In genomic region chr11:72409458-72409857, GRCh38 we compare ENCODE assay signal across 17 cellular contexts. TPM values are rescaled to one million over a fixed set of nuclear protein-coding genes. Genes with fewer than 3 reads are reported as not detected.
DNase-seq lines count a peak whose midpoint lies in the region; ATAC-seq, FAIRE-seq and TF ChIP-seq lines count a peak whose summit lies in the region.
"Had no signal": no experiment of that assay in that cellular context is flagged by ENCODE, and none has a peak within 500 bp of the region (broad histone marks: within the 10 kb centered on the region; RNA-seq: fewer than 3 reads in every experiment).

No MANE protein-coding gene starts in this region.

- TF ChIP-seq CTCF in right atrium auricular region (IDR thresholded peaks at IDR 0.05) (no peak), heart left ventricle (IDR thresholded peaks at IDR 0.05) (no peak)

- ATAC-seq in heart left ventricle (no peak), HG02884 (IDR thresholded peaks at IDR 0.05; ENCODE audit: unreplicated experiment) (no peak)
- ATAC-seq: GM12878 had no signal

- H4K91ac ChIP-seq in trophoblast cell (ENCODE audit: low read depth, low read length) = peak overlapping the region; percentile 71

- H4K12ac ChIP-seq in trophoblast cell (ENCODE audit: low read depth, low read length) = no peak overlapping the region

- H3K4me3 ChIP-seq in right atrium auricular region = no peak overlapping the region
- H3K4me3 ChIP-seq in heart left ventricle = no peak overlapping the region
- H3K4me3 ChIP-seq in trophoblast cell (ENCODE audit: low read depth, low read length) = no peak overlapping the region
- H3K4me3 ChIP-seq: GM12878, GM23248, HAP-1 had no signal

- H3K4me1 ChIP-seq in right atrium auricular region (peaks cover 0 to 13% of the 10 kb centered on the region in 2 donors), heart left ventricle (peaks cover 0 to 37% (median 10%) of the 10 kb centered on the region in 12 donors), trophoblast cell (ENCODE audit: control insufficient read depth in 1 of 2, insufficient read depth in 2 of 2, low read length in 2 of 2) (peaks cover 10 to 24% of the 10 kb centered on the region in 2 experiments)
- H3K4me1 ChIP-seq: HAP-1 had no signal

- H2AK5ac ChIP-seq in trophoblast cell (ENCODE audit: low read length) = no peak overlapping the region

- H3K79me2 ChIP-seq in trophoblast cell (ENCODE audit: control insufficient read depth, insufficient read depth, low read length, poor library complexity) = peaks cover 3% of the 10 kb centered on the region

- no peaks in the 10 kb centered on the region for H3K9me3 ChIP-seq in right atrium auricular region
- H3K9me3 ChIP-seq in heart left ventricle = no peaks in the 10 kb centered on the region
- no peaks in the 10 kb centered on the region for H3K9me3 ChIP-seq in trophoblast cell (ENCODE audit: insufficient read depth, low read depth, low read length)
- H3K9me3 ChIP-seq: HAP-1 had no signal

- no peak overlapping the region for H2AFZ ChIP-seq in trophoblast cell (ENCODE audit: insufficient read depth, low read length, poor library complexity)
- H2AFZ ChIP-seq: GM23248 had no signal

- H3K27me3 ChIP-seq in right atrium auricular region (no peaks in the 10 kb centered on the region), heart left ventricle (no peaks in the 10 kb centered on the region), trophoblast cell (ENCODE audit: insufficient read depth, low read length) (no peaks in the 10 kb centered on the region)

- FAIRE-seq in H54 (lab: Jason Lieb, UNC) = no peak
- FAIRE-seq: GM12878, GM18507, HTR-8/SVneo had no signal

- H3K23ac ChIP-seq in trophoblast cell (ENCODE audit: low read length) = no peak overlapping the region

- TF ChIP-seq POLR2A in heart left ventricle (IDR thresholded peaks at IDR 0.05) (no peak), H54 (IDR thresholded peaks at IDR 0.05; ENCODE audit: low read depth, low read length) (no peak)

- no peak overlapping the region for H3K18ac ChIP-seq in trophoblast cell (ENCODE audit: low read length)

- no peak overlapping the region for H3K14ac ChIP-seq in trophoblast cell (ENCODE audit: low read length)

- no peak overlapping the region for H2BK5ac ChIP-seq in trophoblast cell (ENCODE audit: low read depth, low read length, poor library complexity)

- peak overlapping the region; percentile 18 for H2BK120ac ChIP-seq in trophoblast cell (ENCODE audit: insufficient read depth, low read length, poor library complexity)

- H3K36me3 ChIP-seq in right atrium auricular region (no peaks in the 10 kb centered on the region), heart left ventricle (no peaks in the 10 kb centered on the region), trophoblast cell (ENCODE audit: control insufficient read depth in 1 of 2, insufficient read depth in 2 of 2, low read length in 2 of 2) (no peaks in the 10 kb centered on the region)
- H3K36me3 ChIP-seq: HAP-1 had no signal

- H3K79me1 ChIP-seq in trophoblast cell (ENCODE audit: low read length) = peaks cover 17% of the 10 kb centered on the region

- peak; percentile 16 for DNase-seq in right atrium auricular region (ENCODE audit: low spot score)
- no peak for DNase-seq in heart left ventricle
- DNase-seq in ecto neural progenitor cell (ENCODE audit: low spot score) = peak; percentile 20
- no peak for DNase-seq in trophoblast cell
- no peak for DNase-seq in T-helper 1 cell
- no peak for DNase-seq in H54 (ENCODE audit: insufficient read length, low spot score)
- DNase-seq: ACHN; Calu3; CD4-positive, alpha-beta T cell; DMS 273 treated with DMSO at 0.1 percent for 48 hours; DMS79; GM23248 had no signal

- H4K8ac ChIP-seq in trophoblast cell (ENCODE audit: low read depth, low read length) = no peak overlapping the region

- H3K27ac ChIP-seq in right atrium auricular region (no peak overlapping the region), heart left ventricle (no peak overlapping the region), trophoblast cell (ENCODE audit: low read depth, low read length) (no peak overlapping the region)
- H3K27ac ChIP-seq: GM23248 had no signal

- WGBS in heart left ventricle, 4 donors = 98 to 99% (median 98%) methylated on average over 11 of the region's 11 CpGs
- WGBS in trophoblast cell (ENCODE audit: extremely low coverage, insufficient coverage, insufficient read length) = no CpG with 5 or more reads among the region's 11 CpGs

- H3K4me2 ChIP-seq in trophoblast cell (ENCODE audit: low read length) = no peak overlapping the region

- intact Hi-C loops in heart left ventricle (cut with DNase I) = no loop called here

- H3K4ac ChIP-seq in trophoblast cell (ENCODE audit: low read depth, low read length) = no peak overlapping the region

- H2BK12ac ChIP-seq in trophoblast cell (ENCODE audit: low read length) = peak overlapping the region; percentile 19

- H3K9ac ChIP-seq in trophoblast cell (ENCODE audit: low read length) = no peak overlapping the region
- H3K9ac ChIP-seq: GM23248 had no signal

RNA-seq across cellular contexts. Expression of gene CLPB, which starts 24.9 kb away (rescaled TPM):
- total RNA-seq in right atrium auricular region = 10 to 100 TPM; 14.0 to 23.2 TPM
- 10 to 100 TPM; 16.7 to 28.4 (median 19.4) TPM for total RNA-seq in heart left ventricle
- polyA plus RNA-seq in heart left ventricle = 10 to 100 TPM; 12.4 to 15.7 TPM
- polyA plus RNA-seq in trophoblast cell (2013) = 38.1 and 40.0 TPM in 2 replicates

Comparison
In these comparisons a context has a peak if more than half of its experiments do, and no peak if none do; other contexts are left out.
1. DNase-seq: peak in right atrium auricular region (single experiment) and ecto neural progenitor cell (single experiment); none in heart left ventricle (0 of 5), trophoblast cell (0 of 2), T-helper 1 cell (0 of 5) and H54 (single experiment).